In genomic region chr7:109009636-109010035, GRCh38 we compare ENCODE assay signal across 25 cellular contexts.
"Had no signal": no experiment of that assay in that cellular context is flagged by ENCODE, and none has a peak within 500 bp of the region (broad histone marks: within the 10 kb centered on the region; RNA-seq: fewer than 3 reads in every experiment).

No MANE protein-coding gene starts in this region.

- DNase-seq: activated CD4-positive, alpha-beta T cell treated with anti-CD3 and anti-CD28 coated beads for 36 hours; activated CD4-positive, CD25-positive, alpha-beta regulatory T cell; activated CD8-positive, alpha-beta memory T cell treated with anti-CD3 and anti-CD28 coated beads, Interleukin-2, amount 10 ng/mL, durations not matched to agents 7 days and 5 days; activated CD8-positive, alpha-beta T cell treated with anti-CD3 and anti-CD28 coated beads, Interleukin-2, amount 10 ng/mL, durations not matched to agents 7 days and 5 days; activated T-cell treated with anti-CD3 and anti-CD28 coated beads, Interleukin-2, amount 50 U/mL, for 48 hours; endodermal cell; foreskin keratinocyte; heart left ventricle; left lung; lower lobe of right lung; mesenchymal stem cell; natural killer cell; right lobe of liver; stimulated activated CD4-positive, alpha-beta T cell treated with anti-CD3 and anti-CD28 coated beads, Interleukin-12 subunit alpha, Interleukin-12 subunit beta, amount 100 ng/mL, for 4 hours; stimulated activated CD4-positive, alpha-beta T cell treated with anti-CD3 and anti-CD28 coated beads, Interleukin-4, amount 100 ng/mL, for 1 hour; stimulated activated naive CD8-positive, alpha-beta T cell treated with anti-CD3 and anti-CD28 coated beads, Interleukin-15, Interleukin-2, amounts not matched to agents 100 U/mL and 50 U/mL, for 24 hours; testis; upper lobe of left lung had no signal

- H3K27ac Mint-ChIP-seq: activated CD4-positive, alpha-beta T cell treated with anti-CD3 and anti-CD28 coated beads for 36 hours; activated CD8-positive, alpha-beta memory T cell treated with anti-CD3 and anti-CD28 coated beads, Interleukin-2, amount 10 ng/mL, durations not matched to agents 7 days and 5 days; activated CD8-positive, alpha-beta T cell treated with anti-CD3 and anti-CD28 coated beads, Interleukin-2, amount 10 ng/mL, durations not matched to agents 7 days and 5 days; activated naive CD4-positive, alpha-beta T cell treated with anti-CD3 and anti-CD28 coated beads, Interleukin-2, amount 50 U/mL, for 72 hours; activated T-helper 2 cell treated with anti-CD3 and anti-CD28 coated beads, Interferon-gamma antibody, Interleukin-2, Interleukin-4, amounts not matched to agents 10 μg/mL and 5 μg/mL and 100 μg/mL, durations not matched to agents 14 hours and 24 hours and 36 hours; dendritic cell treated with granulocyte-macrophage colony-stimulating factor and Interleukin-4, amounts not matched to agents 40 ng/mL and 50 ng/mL, for 4 days; endodermal cell; natural killer cell had no signal

- H3K4me1 ChIP-seq: esophagus muscularis mucosa, foreskin keratinocyte, heart left ventricle, left lung, lower lobe of right lung, right lobe of liver, testis, upper lobe of left lung, vagina had no signal

- H3K36me3 ChIP-seq: esophagus muscularis mucosa, heart left ventricle, left lung, lower lobe of right lung, right lobe of liver, upper lobe of left lung, vagina had no signal

- H3K9me3 ChIP-seq: esophagus muscularis mucosa, heart left ventricle, left lung, lower lobe of right lung, right lobe of liver, testis, upper lobe of left lung, vagina had no signal

- H3K36me3 Mint-ChIP-seq: activated CD8-positive, alpha-beta memory T cell treated with anti-CD3 and anti-CD28 coated beads, Interleukin-2, amount 10 ng/mL, durations not matched to agents 7 days and 5 days; activated naive CD4-positive, alpha-beta T cell treated with anti-CD3 and anti-CD28 coated beads, Interleukin-2, amount 50 U/mL, for 72 hours had no signal

- H3K27me3 Mint-ChIP-seq: activated CD4-positive, alpha-beta T cell treated with anti-CD3 and anti-CD28 coated beads for 36 hours; activated CD8-positive, alpha-beta memory T cell treated with anti-CD3 and anti-CD28 coated beads, Interleukin-2, amount 10 ng/mL, durations not matched to agents 7 days and 5 days; central memory CD8-positive, alpha-beta T cell; dendritic cell treated with granulocyte-macrophage colony-stimulating factor and Interleukin-4, amounts not matched to agents 40 ng/mL and 50 ng/mL, for 4 days had no signal

- H3K27me3 ChIP-seq: esophagus muscularis mucosa, foreskin keratinocyte, heart left ventricle, left lung, right lobe of liver, testis, upper lobe of left lung, vagina had no signal

- H3K4me3 Mint-ChIP-seq: activated CD4-positive, alpha-beta T cell treated with anti-CD3 and anti-CD28 coated beads for 36 hours; activated CD8-positive, alpha-beta memory T cell treated with anti-CD3 and anti-CD28 coated beads, Interleukin-2, amount 10 ng/mL, durations not matched to agents 7 days and 5 days; activated CD8-positive, alpha-beta T cell treated with anti-CD3 and anti-CD28 coated beads, Interleukin-2, amount 10 ng/mL, durations not matched to agents 7 days and 5 days; central memory CD8-positive, alpha-beta T cell; dendritic cell treated with granulocyte-macrophage colony-stimulating factor and Interleukin-4, amounts not matched to agents 40 ng/mL and 50 ng/mL, for 4 days; endodermal cell; natural killer cell had no signal

- ATAC-seq: activated CD4-positive, alpha-beta T cell treated with anti-CD3 and anti-CD28 coated beads for 36 hours; activated CD8-positive, alpha-beta memory T cell treated with anti-CD3 and anti-CD28 coated beads, Interleukin-2, amount 10 ng/mL, durations not matched to agents 7 days and 5 days; activated CD8-positive, alpha-beta T cell treated with anti-CD3 and anti-CD28 coated beads, Interleukin-2, amount 10 ng/mL, durations not matched to agents 7 days and 5 days; activated naive CD4-positive, alpha-beta T cell treated with anti-CD3 and anti-CD28 coated beads, Interleukin-2, amount 50 U/mL, for 72 hours; foreskin keratinocyte; heart left ventricle; left lung; lower lobe of right lung; natural killer cell; right lobe of liver; stimulated activated naive CD8-positive, alpha-beta T cell treated with anti-CD3 and anti-CD28 coated beads, Interleukin-15, Interleukin-2, amounts not matched to agents 100 U/mL and 50 U/mL, for 24 hours had no signal

- FAIRE-seq: bronchial epithelial cell had no signal

- H3K4me3 ChIP-seq: esophagus muscularis mucosa, heart left ventricle, left lung, lower lobe of right lung, right lobe of liver, testis, upper lobe of left lung, vagina had no signal

- H3K4me1 Mint-ChIP-seq: activated CD4-positive, alpha-beta T cell treated with anti-CD3 and anti-CD28 coated beads for 36 hours; activated CD8-positive, alpha-beta memory T cell treated with anti-CD3 and anti-CD28 coated beads, Interleukin-2, amount 10 ng/mL, durations not matched to agents 7 days and 5 days; central memory CD8-positive, alpha-beta T cell; natural killer cell had no signal

- H3K27ac ChIP-seq: esophagus muscularis mucosa, foreskin keratinocyte, heart left ventricle, left lung, lower lobe of right lung, right lobe of liver, testis, upper lobe of left lung, vagina had no signal

- H3K9me3 Mint-ChIP-seq: endodermal cell had no signal
